10 cellular contexts compared by ENCODE assay signal in genomic region chr17:3887811-3888210, GRCh38. TPM values are rescaled to one million over a fixed set of nuclear protein-coding genes. Genes with fewer than 3 reads are reported as not detected.
DNase-seq lines count a peak whose midpoint lies in the region; ATAC-seq, FAIRE-seq and TF ChIP-seq lines count a peak whose summit lies in the region.
"Had no signal": no experiment of that assay in that cellular context is flagged by ENCODE, and none has a peak within 500 bp of the region (broad histone marks: within the 10 kb centered on the region; RNA-seq: fewer than 3 reads in every experiment).

No MANE protein-coding gene starts in this region.

- FAIRE-seq in RCC 7860 (lab: Jason Lieb, UNC), result no peak

- peaks cover 3% of the 10 kb centered on the region for H3K27me3 ChIP-seq in foreskin keratinocyte

- intact Hi-C loops in posterior vena cava (cut with DNase I), result no loop called here

- no peak for ATAC-seq in foreskin keratinocyte
- no peak for ATAC-seq in stimulated activated effector memory CD8-positive, alpha-beta T cell treated with anti-CD3 and anti-CD28 coated beads, Interleukin-12 subunit alpha, Interleukin-12 subunit beta, amount 100 ng/mL, for 72 hours
- ATAC-seq in GM21423 (IDR thresholded peaks at IDR 0.05; ENCODE audit: unreplicated experiment), result no peak

- H3K4me1 ChIP-seq in foreskin keratinocyte, result peaks cover 17% of the 10 kb centered on the region

- peak; percentile 70 for DNase-seq in NCI-H2171 treated with DMSO at 0.1 percent for 48 hours (lab: John Stamatoyannopoulos, UW)
- DNase-seq in NCI-H2171 (lab: John Stamatoyannopoulos, UW), result no peak
- peak; percentile 29 for DNase-seq in RCC 7860 (ENCODE audit: low spot score)
- no peak for DNase-seq in foreskin keratinocyte
- DNase-seq in stimulated activated effector memory CD8-positive, alpha-beta T cell treated with anti-CD3 and anti-CD28 coated beads, Interleukin-12 subunit alpha, Interleukin-12 subunit beta, amount 100 ng/mL, for 72 hours (ENCODE audit: low spot score in 2 of 2), result no peak
- DNase-seq in activated T-cell treated with anti-CD3 and anti-CD28 coated beads for 4 hours, result no peak
- no peak for DNase-seq in posterior vena cava (ENCODE audit: low spot score)
- DNase-seq: NCI-H345 had no signal

- TF ChIP-seq CTCF in foreskin keratinocyte (conservative IDR thresholded peaks at IDR 0.05), result no peak

- H3K27ac Mint-ChIP-seq in stimulated activated effector memory CD8-positive, alpha-beta T cell treated with anti-CD3 and anti-CD28 coated beads, Interleukin-12 subunit alpha, Interleukin-12 subunit beta, amount 100 ng/mL, for 72 hours, result peak overlapping the region; percentile 97

- no peaks in the 10 kb centered on the region for H3K36me3 Mint-ChIP-seq in stimulated activated effector memory CD8-positive, alpha-beta T cell treated with anti-CD3 and anti-CD28 coated beads, Interleukin-12 subunit alpha, Interleukin-12 subunit beta, amount 100 ng/mL, for 72 hours

- H3K4me1 Mint-ChIP-seq in stimulated activated effector memory CD8-positive, alpha-beta T cell treated with anti-CD3 and anti-CD28 coated beads, Interleukin-12 subunit alpha, Interleukin-12 subunit beta, amount 100 ng/mL, for 72 hours, result peaks cover 41% of the 10 kb centered on the region

- H3K4me3 Mint-ChIP-seq in stimulated activated effector memory CD8-positive, alpha-beta T cell treated with anti-CD3 and anti-CD28 coated beads, Interleukin-12 subunit alpha, Interleukin-12 subunit beta, amount 100 ng/mL, for 72 hours, result peak overlapping the region; percentile 58

- peak overlapping the region; percentile 57 for H3K27ac ChIP-seq in foreskin keratinocyte
- H3K27ac ChIP-seq: 22Rv1 had no signal

- no peaks in the 10 kb centered on the region for H3K9me3 Mint-ChIP-seq in stimulated activated effector memory CD8-positive, alpha-beta T cell treated with anti-CD3 and anti-CD28 coated beads, Interleukin-12 subunit alpha, Interleukin-12 subunit beta, amount 100 ng/mL, for 72 hours

RNA-seq across cellular contexts. Expression of gene CAMKK1, which starts 5.0 kb away (rescaled TPM):
- total RNA-seq in foreskin keratinocyte (2.3 and 2.4 TPM in 2 replicates), posterior vena cava (10 to 100 TPM in 1 of 2 donors, 1 to 10 TPM in 1; 7.1 to 11.8 TPM)
- polyA plus RNA-seq in foreskin keratinocyte, result 1.6 and 1.8 TPM in 2 replicates

RNA-seq across cellular contexts. Expression of gene P2RX1, which starts 28.5 kb away (rescaled TPM):
- total RNA-seq in foreskin keratinocyte (not detected in 2 replicates), posterior vena cava (100 to 1,000 TPM in 1 of 2 donors, 10 to 100 TPM in 1; 71.0 to 115 TPM)
- not detected in 2 replicates for polyA plus RNA-seq in foreskin keratinocyte

RNA-seq across cellular contexts. Expression of gene NCBP3, which starts 41.8 kb away (rescaled TPM):
- total RNA-seq in foreskin keratinocyte (23.6 and 25.3 TPM in 2 replicates), posterior vena cava (10 to 100 TPM; 22.3 to 22.8 TPM)
- 11.2 and 12.8 TPM in 2 replicates for polyA plus RNA-seq in foreskin keratinocyte

Comparison
In these comparisons a context has a peak if more than half of its experiments do, and no peak if none do; other contexts are left out.
1. DNase-seq: peak in NCI-H2171 treated with DMSO at 0.1 percent for 48 hours (single experiment) and RCC 7860 (single experiment); none in NCI-H2171 (single experiment), foreskin keratinocyte (0 of 2), stimulated activated effector memory CD8-positive, alpha-beta T cell treated with anti-CD3 and anti-CD28 coated beads, Interleukin-12 subunit alpha, Interleukin-12 subunit beta, amount 100 ng/mL, for 72 hours (0 of 2), activated T-cell treated with anti-CD3 and anti-CD28 coated beads for 4 hours (single experiment) and posterior vena cava (single experiment).
2. RNA of gene P2RX1, which starts 28.5 kb away (total RNA-seq): 71.0 to 115 TPM in posterior vena cava; not detected in foreskin keratinocyte; every median in the first group is over 10 times any median in the second.